ENCODE assay signal across 13 cellular contexts in the genomic region with DNA sequence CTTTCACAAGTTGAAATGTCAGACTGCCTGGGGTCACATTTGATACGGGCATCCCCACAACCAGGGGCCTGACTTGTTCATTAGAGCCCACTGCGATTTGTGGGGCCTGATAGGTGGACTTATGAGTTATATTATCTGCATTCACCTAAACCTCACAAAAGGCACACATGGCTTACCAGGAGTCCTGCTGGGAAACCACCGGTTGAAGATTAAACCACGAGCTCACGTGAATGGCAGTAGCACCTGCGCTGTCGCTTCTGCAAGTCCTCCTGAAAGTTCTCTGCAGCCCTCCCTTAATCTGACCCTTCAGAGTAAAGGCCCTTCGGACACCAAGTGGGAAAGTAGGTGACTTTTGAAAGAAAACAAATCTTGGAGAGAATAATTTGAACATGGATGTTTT.
DNase-seq lines count a peak whose midpoint lies in the region; ATAC-seq and TF ChIP-seq lines count a peak whose summit lies in the region.
"Had no signal": no experiment of that assay in that cellular context is flagged by ENCODE, and none has a peak within 500 bp of the region (broad histone marks: within the 10 kb centered on the region; RNA-seq: fewer than 3 reads in every experiment).

No MANE protein-coding gene starts in this region.

- no peaks in the 10 kb centered on the region for H3K9me3 Mint-ChIP-seq in effector memory CD8-positive, alpha-beta T cell
- H3K9me3 Mint-ChIP-seq: activated naive CD4-positive, alpha-beta T cell treated with anti-CD3 and anti-CD28 coated beads, Interleukin-2, amount 50 U/mL, for 24 hours; dendritic cell treated with granulocyte-macrophage colony-stimulating factor and Interleukin-4, amounts not matched to agents 40 ng/mL and 50 ng/mL, for 4 days had no signal

- peaks cover 7% of the 10 kb centered on the region for H3K36me3 Mint-ChIP-seq in effector memory CD8-positive, alpha-beta T cell (ENCODE audit: insufficient read depth)
- H3K36me3 Mint-ChIP-seq: activated naive CD4-positive, alpha-beta T cell treated with anti-CD3 and anti-CD28 coated beads, Interleukin-2, amount 50 U/mL, for 24 hours had no signal

- H3K4me1 ChIP-seq in left ventricle myocardium inferior, result no peaks in the 10 kb centered on the region
- H3K4me1 ChIP-seq: Caco-2, right atrium auricular region had no signal

- no peak overlapping the region for H3K4me3 ChIP-seq in left ventricle myocardium inferior
- H3K4me3 ChIP-seq: right atrium auricular region had no signal

- intact Hi-C loops in left ventricle myocardium inferior (cut with micrococcal nuclease), result no loop called here

- H3K4me3 Mint-ChIP-seq in effector memory CD8-positive, alpha-beta T cell, result no peak overlapping the region
- H3K4me3 Mint-ChIP-seq: activated naive CD4-positive, alpha-beta T cell treated with anti-CD3 and anti-CD28 coated beads, Interleukin-2, amount 50 U/mL, for 24 hours; dendritic cell treated with granulocyte-macrophage colony-stimulating factor and Interleukin-4, amounts not matched to agents 40 ng/mL and 50 ng/mL, for 4 days had no signal

- H3K27me3 ChIP-seq in left ventricle myocardium inferior (ENCODE audit: low read depth), result no peaks in the 10 kb centered on the region
- H3K27me3 ChIP-seq: right atrium auricular region had no signal

- DNase-seq in myocyte (ENCODE audit: low read depth) (peak; percentile 58), NOMO-1 (lab: John Stamatoyannopoulos, UW; ENCODE audit: unreplicated experiment in 2 of 2) (no peak), NCI-H2081 (lab: John Stamatoyannopoulos, UW) (no peak), left ventricle myocardium inferior (no peak)
- DNase-seq in effector memory CD8-positive, alpha-beta T cell, result no peak
- DNase-seq: activated CD4-positive, alpha-beta T cell treated with anti-CD3 and anti-CD28 coated beads for 48 hours; Caco-2 had no signal

- H3K9me3 ChIP-seq in left ventricle myocardium inferior (replicated peaks), result no peaks in the 10 kb centered on the region
- H3K9me3 ChIP-seq: Caco-2, right atrium auricular region had no signal

- no peak for TF ChIP-seq CTCF in left ventricle myocardium inferior (IDR thresholded peaks at IDR 0.05; ENCODE audit: borderline replicate concordance)

- H3K27ac ChIP-seq in left ventricle myocardium inferior (replicated peaks), result no peak overlapping the region
- H3K27ac ChIP-seq: right atrium auricular region had no signal

- H3K36me3 ChIP-seq in left ventricle myocardium inferior, result no peaks in the 10 kb centered on the region

- no peaks in the 10 kb centered on the region for H3K27me3 Mint-ChIP-seq in effector memory CD8-positive, alpha-beta T cell
- H3K27me3 Mint-ChIP-seq: activated naive CD4-positive, alpha-beta T cell treated with anti-CD3 and anti-CD28 coated beads, Interleukin-2, amount 50 U/mL, for 24 hours; dendritic cell treated with granulocyte-macrophage colony-stimulating factor and Interleukin-4, amounts not matched to agents 40 ng/mL and 50 ng/mL, for 4 days had no signal

- H3K27ac Mint-ChIP-seq in effector memory CD8-positive, alpha-beta T cell, result no peak overlapping the region
- H3K27ac Mint-ChIP-seq: activated naive CD4-positive, alpha-beta T cell treated with anti-CD3 and anti-CD28 coated beads, Interleukin-2, amount 50 U/mL, for 24 hours; dendritic cell treated with granulocyte-macrophage colony-stimulating factor and Interleukin-4, amounts not matched to agents 40 ng/mL and 50 ng/mL, for 4 days had no signal

- no peaks in the 10 kb centered on the region for H3K4me1 Mint-ChIP-seq in effector memory CD8-positive, alpha-beta T cell (ENCODE audit: low read depth in 2 of 2)
- H3K4me1 Mint-ChIP-seq: activated naive CD4-positive, alpha-beta T cell treated with anti-CD3 and anti-CD28 coated beads, Interleukin-2, amount 50 U/mL, for 24 hours had no signal

- peak; percentile 99 for ATAC-seq in GM18909 (IDR thresholded peaks at IDR 0.05; ENCODE audit: poor library complexity, unreplicated experiment)
- ATAC-seq in GM21723 (IDR thresholded peaks at IDR 0.05; ENCODE audit: unreplicated experiment), result peak; percentile 86
- ATAC-seq in HG03196 (IDR thresholded peaks at IDR 0.05; ENCODE audit: unreplicated experiment), result peak; percentile 89
- no peak for ATAC-seq in effector memory CD8-positive, alpha-beta T cell (replicated peaks)
